Comparison of ENCODE assay signal across 20 cellular contexts in genomic region chr2:108573070-108573469, GRCh38. TPM values are rescaled to one million over a fixed set of nuclear protein-coding genes. Genes with fewer than 3 reads are reported as not detected.
A peak's percentile ranks its signal among the peaks of the same experiment; 100 is the strongest.
DNase-seq lines count a peak whose midpoint lies in the region; ATAC-seq and TF ChIP-seq lines count a peak whose summit lies in the region.
"Had no signal": no experiment of that assay in that cellular context is flagged by ENCODE, and none has a peak within 500 bp of the region (broad histone marks: within the 10 kb centered on the region; RNA-seq: fewer than 3 reads in every experiment).

No MANE protein-coding gene starts in this region.

- H3K27ac ChIP-seq in SJSA1 (peak overlapping the region; percentile 32), fibroblast of lung (ENCODE audit: insufficient read depth, low read length) (peak overlapping the region; percentile 64), psoas muscle (no peak overlapping the region)
- H3K27ac ChIP-seq: SK-N-MC, VCaP had no signal

- POLR2A ChIA-PET in BJ (lab: Charles Lee), result no interaction called here

- DNase-seq in BJ (ENCODE audit: low read depth) (peak; percentile 71), SJSA1 (ENCODE audit: low read depth in 1 of 2, low spot score in 2 of 2) (no peak), fibroblast of lung (ENCODE audit: low read depth in 2 of 2) (peak; percentile 70 to 97), psoas muscle (no peak), GM19238 (ENCODE audit: insufficient read length, low spot score) (no peak), iPS-NIHi11 (ENCODE audit: low spot score) (no peak)
- DNase-seq in effector CD4-positive, alpha-beta T cell, result no peak
- DNase-seq: CD4-positive, alpha-beta T cell; effector memory CD4-positive, alpha-beta T cell; GDM1; mesendoderm; NCI-H2081; NCI-H82; posterior cingulate gyrus; stimulated activated CD4-positive, alpha-beta T cell treated with anti-CD3 and anti-CD28 coated beads, Interleukin-2, amount 100 ng/mL, for 48 hours; stimulated activated naive CD4-positive, alpha-beta T cell had no signal

- no peak overlapping the region for H3K9ac ChIP-seq in fibroblast of lung (ENCODE audit: insufficient read depth, low read length)

- no peak overlapping the region for H2AFZ ChIP-seq in fibroblast of lung (ENCODE audit: low read length)

- intact Hi-C loops in psoas muscle (cut with DNase I), result loop anchor here in 1 of 2 donors (5.0 kb wide), 1 partner anchor 36 kb away; no protein-coding TSS in a partner anchor

- TF ChIP-seq CTCF in BJ (IDR thresholded peaks at IDR 0.05; ENCODE audit: insufficient read depth, low read depth, low read length) (no peak), fibroblast of lung (conservative IDR thresholded peaks at IDR 0.05 in 1 of 2, IDR thresholded peaks at IDR 0.05 in 1 of 2; ENCODE audit: low read depth in 1 of 2, low read length in 2 of 2) (no peak), psoas muscle (IDR thresholded peaks at IDR 0.05) (no peak)

- H3K27me3 ChIP-seq in BJ (ENCODE audit: control insufficient read depth, insufficient read depth, low read length), result no peaks in the 10 kb centered on the region
- no peaks in the 10 kb centered on the region for H3K27me3 ChIP-seq in SJSA1 (replicated peaks)
- no peaks in the 10 kb centered on the region for H3K27me3 ChIP-seq in fibroblast of lung (ENCODE audit: control insufficient read depth, insufficient read depth, low read length)
- no peaks in the 10 kb centered on the region for H3K27me3 ChIP-seq in psoas muscle (ENCODE audit: insufficient read depth in 3 of 3, low read length in 2 of 3)

- 31 to 58% (median 32%) methylated on average over 3 of the region's 3 CpGs for WGBS in psoas muscle, 3 donors

- ATAC-seq in psoas muscle, result peak in 3 of 4 donors; percentile 47 to 67 (median 58)
- no peak for ATAC-seq in SK-N-SH treated with all-trans-retinoic acid at 6 μM for 48 hours

- no peaks in the 10 kb centered on the region for H3K9me3 ChIP-seq in SJSA1 (replicated peaks)
- no peaks in the 10 kb centered on the region for H3K9me3 ChIP-seq in fibroblast of lung (ENCODE audit: control insufficient read depth, insufficient read depth, low read depth, low read length)
- no peaks in the 10 kb centered on the region for H3K9me3 ChIP-seq in psoas muscle

- H4K20me1 ChIP-seq in fibroblast of lung (ENCODE audit: control insufficient read depth, extremely low read depth, insufficient read depth, low read length), result peaks cover 2% of the 10 kb centered on the region

- H3K4me3 ChIP-seq in BJ (ENCODE audit: low read depth, low read length) (no peak overlapping the region), SJSA1 (no peak overlapping the region), fibroblast of lung (replicated peaks in 1 of 4; ENCODE audit: control extremely low read depth in 1 of 4, insufficient read depth in 1 of 4, low read depth in 3 of 4, low read length in 4 of 4) (peak overlapping the region in 2 of 4 experiments; percentile 15 to 43), psoas muscle (no peak overlapping the region)
- H3K4me3 ChIP-seq: K562, SK-N-MC had no signal

- peaks cover 88% of the 10 kb centered on the region for H3K4me1 ChIP-seq in SJSA1 (replicated peaks)
- peaks cover 28% of the 10 kb centered on the region for H3K4me1 ChIP-seq in fibroblast of lung (ENCODE audit: control insufficient read depth, extremely low read depth, insufficient read depth, low read length)
- H3K4me1 ChIP-seq in psoas muscle, result peaks cover 51% of the 10 kb centered on the region

- H3K79me2 ChIP-seq in fibroblast of lung (ENCODE audit: control insufficient read depth, insufficient read depth, low read length), result peaks cover 42% of the 10 kb centered on the region

- CTCF ChIA-PET in BJ (lab: Yijun Ruan, JAX), result interaction anchor here (0.7 kb wide), 1 partner anchor 404 kb away, joined by 3 read pairs; no protein-coding TSS in a partner anchor

- H3K36me3 ChIP-seq in BJ (ENCODE audit: control insufficient read depth, insufficient read depth, low read length) (no peaks in the 10 kb centered on the region), SJSA1 (no peaks in the 10 kb centered on the region), fibroblast of lung (ENCODE audit: control insufficient read depth, insufficient read depth, low read length) (no peaks in the 10 kb centered on the region), psoas muscle (ENCODE audit: insufficient read depth in 1 of 2, low read depth in 1 of 2) (no peaks in the 10 kb centered on the region)

- peak overlapping the region; percentile 56 for H3K4me2 ChIP-seq in fibroblast of lung (ENCODE audit: extremely low read depth, insufficient read depth, low read length)

TF ChIP-seq in SK-N-SH treated with all-trans-retinoic acid at 6 μM for 48 hours, 23 proteins besides CTCF, POLR2A, EP300 and RAD21:
- no peak for TF ChIP-seq SNAI2 (CRISPR knock-in tag; IDR thresholded peaks at IDR 0.05)
- TF ChIP-seq PATZ1 (CRISPR knock-in tag; IDR thresholded peaks at IDR 0.05; ENCODE audit: borderline replicate concordance), result no peak

RNA-seq across cellular contexts. Expression of gene LIMS1, which starts 38.8 kb away (rescaled TPM):
- polyA plus RNA-seq in BJ (2011; rRNA removed), result 82.8 and 103 TPM in 2 replicates
- polyA minus RNA-seq in BJ (2011; rRNA and poly(A)+ RNA removed), result 65.0 and 101 TPM in 2 replicates
- 106 and 169 TPM in 2 replicates for total RNA-seq in SJSA1 (2014; rRNA removed; shearing (Covaris generic))
- total RNA-seq in fibroblast of lung, result 52.7 and 63.7 TPM in 2 replicates
- 100 and 108 TPM in 2 replicates for polyA plus RNA-seq in fibroblast of lung
- polyA plus RNA-seq in fibroblast of lung (2012), result 50.2 and 61.0 TPM in 2 replicates
- 84.0 and 84.7 TPM in 2 replicates for polyA minus RNA-seq in fibroblast of lung (ENCODE audit: low replicate concordance)
- 100 to 1,000 TPM in 3 of 4 donors, 10 to 100 TPM in 1; 55.1 to 219 (median 182) TPM for total RNA-seq in psoas muscle
- polyA plus RNA-seq in psoas muscle, result 100 to 1,000 TPM in 1 of 3 donors, 10 to 100 TPM in 2; 50.5 to 287 (median 63.5) TPM

Comparison
In these comparisons a context has a peak if more than half of its experiments do, and no peak if none do; other contexts are left out.
1. DNase-seq: peak in BJ (single experiment) and fibroblast of lung (2 of 2); none in SJSA1 (0 of 2), psoas muscle (0 of 2), GM19238 (single experiment), iPS-NIHi11 (single experiment) and effector CD4-positive, alpha-beta T cell (single experiment).